Comparison of ENCODE assay signal across 8 cellular contexts in the genomic region with DNA sequence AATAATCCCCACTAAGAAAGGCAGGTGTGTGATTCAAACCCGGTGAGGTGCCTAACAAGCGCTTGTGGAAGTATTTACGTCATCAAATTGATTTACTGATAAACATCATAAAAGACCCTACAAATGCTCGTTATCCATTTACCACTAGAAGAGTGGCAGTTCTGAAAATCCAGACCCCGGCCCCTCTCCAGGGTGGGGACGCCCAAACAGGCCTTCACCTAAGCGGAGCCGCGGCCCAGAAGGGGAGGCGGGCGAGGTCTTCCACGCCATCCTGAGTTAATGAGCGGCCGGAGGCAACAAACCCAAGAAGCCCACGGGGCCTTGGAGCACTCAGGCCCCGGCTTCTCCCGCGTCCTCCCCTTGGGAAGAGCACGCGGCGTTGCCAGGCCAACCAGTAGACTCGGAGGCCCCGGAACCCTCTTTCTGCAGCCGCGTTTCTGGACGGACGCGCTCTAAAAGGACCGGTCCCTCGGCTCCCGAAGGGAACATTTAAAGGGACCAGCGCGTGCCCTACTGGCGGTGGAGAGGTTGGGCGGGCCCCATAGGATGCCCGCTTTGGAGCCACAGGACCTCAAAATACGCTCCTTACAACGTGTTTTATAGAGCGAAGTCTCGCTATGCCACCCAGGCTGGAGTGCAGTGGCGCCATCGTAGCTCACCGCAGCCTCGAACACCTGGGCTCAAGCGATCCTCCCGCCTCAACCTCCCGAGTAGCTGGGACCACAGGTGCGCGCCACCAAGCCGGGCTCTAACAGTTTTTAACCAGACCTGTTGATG. TPM values are rescaled to one million over a fixed set of nuclear protein-coding genes. Genes with fewer than 3 reads are reported as not detected.
DNase-seq lines count a peak whose midpoint lies in the region; ATAC-seq lines count a peak whose summit lies in the region.

No MANE protein-coding gene starts in this region.

- H3K4me1 ChIP-seq in mononuclear cell (ENCODE audit: insufficient read depth, low read length), result peaks cover 24% of the 10 kb centered on the region

- no peaks in the 10 kb centered on the region for H3K9me3 ChIP-seq in mononuclear cell (ENCODE audit: low read depth, low read length)

- H3K4me3 ChIP-seq in mononuclear cell (ENCODE audit: low read length), result peak overlapping the region; percentile 41

- peak; percentile 58 for ATAC-seq in GM18498 (IDR thresholded peaks at IDR 0.05; ENCODE audit: unreplicated experiment)
- peak; percentile 82 for ATAC-seq in esophagus mucosa
- no peak for ATAC-seq in GM18867 (IDR thresholded peaks at IDR 0.05; ENCODE audit: unreplicated experiment)

- peaks cover 53% of the 10 kb centered on the region for H3K27me3 ChIP-seq in mononuclear cell (ENCODE audit: insufficient read depth, low read length)

- DNase-seq in NCI-H2107 treated with DMSO at 0.1 percent for 48 hours (lab: John Stamatoyannopoulos, UW; ENCODE audit: unreplicated experiment), result peak; percentile 67
- peak; percentile 62 for DNase-seq in activated T-cell treated with anti-CD3 and anti-CD28 coated beads for 24 hours (ENCODE audit: low read depth)
- peak; percentile 30 to 34 for DNase-seq in stimulated activated CD8-positive, alpha-beta memory T cell treated with anti-CD3 and anti-CD28 coated beads, Interleukin-15, amount 100 ng/mL, for 48 hours (ENCODE audit: low read depth in 2 of 2)
- DNase-seq in SW 1271 (lab: John Stamatoyannopoulos, UW), result no peak

RNA-seq across cellular contexts. Expression of a gene that starts 3.5 kb away (rescaled TPM):
- total RNA-seq in esophagus mucosa, result 10.5 TPM
- not detected for total RNA-seq in mononuclear cell

RNA-seq across cellular contexts. Expression of a gene that starts 11.6 kb away (rescaled TPM):
- total RNA-seq in esophagus mucosa (32.7 TPM), mononuclear cell (31.2 TPM)

Comparison
In these comparisons a context has a peak if more than half of its experiments do, and no peak if none do; other contexts are left out.
1. DNase-seq: peak in NCI-H2107 treated with DMSO at 0.1 percent for 48 hours (single experiment), activated T-cell treated with anti-CD3 and anti-CD28 coated beads for 24 hours (single experiment) and stimulated activated CD8-positive, alpha-beta memory T cell treated with anti-CD3 and anti-CD28 coated beads, Interleukin-15, amount 100 ng/mL, for 48 hours (2 of 2); none in SW 1271 (0 of 2).
2. RNA of a gene that starts 3.5 kb away (total RNA-seq): 10.5 TPM in esophagus mucosa (single experiment); not detected in mononuclear cell (single experiment); every median in the first group is over 10 times any median in the second.